In the genomic region with DNA sequence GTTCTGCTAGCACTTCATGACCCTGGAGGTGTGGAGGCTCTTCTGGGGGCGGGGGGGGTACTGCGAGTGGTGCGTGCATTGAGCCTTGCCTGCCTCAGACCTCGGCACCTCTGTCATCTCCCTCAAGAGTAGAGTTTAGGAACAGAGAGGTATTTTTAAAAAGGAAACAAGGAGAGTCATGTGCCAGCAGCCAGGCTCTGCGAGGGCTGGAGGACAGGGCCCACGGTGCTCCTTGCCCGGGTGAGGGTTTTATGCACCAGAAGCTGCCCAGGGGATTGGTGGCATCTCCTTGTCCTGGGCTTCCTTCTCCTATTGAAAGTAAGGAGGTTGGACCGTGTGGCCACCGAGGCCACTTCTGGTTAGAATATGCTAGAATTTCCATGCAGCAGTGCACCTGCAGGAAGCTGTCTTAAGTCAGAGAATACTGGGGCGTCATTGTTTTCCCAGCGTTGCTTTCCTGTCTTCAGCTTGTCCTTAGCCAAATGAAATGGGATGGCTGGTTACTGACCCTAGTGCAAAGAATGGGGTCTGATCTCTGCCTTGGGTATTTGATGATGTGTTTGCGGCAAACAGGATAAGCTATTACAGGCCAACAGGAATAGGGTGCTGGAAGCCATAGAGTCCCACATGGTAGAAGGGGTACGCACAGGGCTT, we compare ENCODE assay signal across 18 cellular contexts. TPM values are rescaled to one million over a fixed set of nuclear protein-coding genes. Genes with fewer than 3 reads are reported as not detected.
"Had no signal": no experiment of that assay in that cellular context is flagged by ENCODE, and none has a peak within 500 bp of the region (broad histone marks: within the 10 kb centered on the region; RNA-seq: fewer than 3 reads in every experiment).

No MANE protein-coding gene starts in this region.

- H3K4me3 ChIP-seq: heart right ventricle, left lung, pancreas, skin epidermis, tibial artery had no signal

- H3K36me3 ChIP-seq: pancreas, tibial artery had no signal

- H3K36me3 Mint-ChIP-seq: activated CD8-positive, alpha-beta memory T cell treated with anti-CD3 and anti-CD28 coated beads, Interleukin-2, amount 10 ng/mL, durations not matched to agents 7 days and 5 days; activated naive CD8-positive, alpha-beta T cell; memory B cell had no signal

- DNase-seq: activated CD4-positive, alpha-beta T cell treated with anti-CD3 and anti-CD28 coated beads, Interleukin-2, amount 50 U/mL, for 1 hour; activated CD8-positive, alpha-beta memory T cell treated with anti-CD3 and anti-CD28 coated beads, Interleukin-2, amount 10 ng/mL, durations not matched to agents 7 days and 5 days; activated effector memory CD4-positive, alpha-beta T cell treated with Interleukin-2 at 50 U/mL for 16 hours; activated T-cell treated with anti-CD3 and anti-CD28 coated beads, Interleukin-2, amount 50 U/mL, for 24 hours; anterior cingulate cortex; effector CD4-positive, alpha-beta T cell; heart right ventricle; islet precursor cell; left lung; tibial artery had no signal

- ATAC-seq: activated CD8-positive, alpha-beta memory T cell treated with anti-CD3 and anti-CD28 coated beads, Interleukin-2, amount 10 ng/mL, durations not matched to agents 7 days and 5 days; heart right ventricle; left lung; pancreas had no signal

- H3K9me3 Mint-ChIP-seq: activated T-cell treated with anti-CD3 and anti-CD28 coated beads, Interleukin-2, amount 50 U/mL, for 24 hours; memory B cell had no signal

- H3K4me3 Mint-ChIP-seq: activated CD8-positive, alpha-beta memory T cell treated with anti-CD3 and anti-CD28 coated beads, Interleukin-2, amount 10 ng/mL, durations not matched to agents 7 days and 5 days; activated naive CD8-positive, alpha-beta T cell; activated T-cell treated with anti-CD3 and anti-CD28 coated beads, Interleukin-2, amount 50 U/mL, for 24 hours; memory B cell had no signal

- H3K27ac Mint-ChIP-seq: activated CD8-positive, alpha-beta memory T cell treated with anti-CD3 and anti-CD28 coated beads, Interleukin-2, amount 10 ng/mL, durations not matched to agents 7 days and 5 days; activated naive CD8-positive, alpha-beta T cell; activated T-cell treated with anti-CD3 and anti-CD28 coated beads, Interleukin-2, amount 50 U/mL, for 24 hours; memory B cell had no signal

- H3K27ac ChIP-seq: heart right ventricle, left lung, pancreas, skin epidermis, tibial artery had no signal

- H3K9me3 ChIP-seq: heart right ventricle, left lung, pancreas, tibial artery had no signal

RNA-seq across cellular contexts. Expression of a gene that starts 50.4 kb away (rescaled TPM):
- total RNA-seq: bronchial epithelial cell; fibroblast of lung; frontal cortex; heart right ventricle; T-helper 2 cell treated with Interferon-gamma antibody and Interleukin-4, amounts not matched to agents 100 ng/mL and 5 ng/mL, for 36 hours had no signal
